Comparison of ENCODE assay signal across 25 cellular contexts in genomic region chr20:21622097-21622496, GRCh38.
DNase-seq lines count a peak whose midpoint lies in the region; ATAC-seq and TF ChIP-seq lines count a peak whose summit lies in the region.
"Had no signal": no experiment of that assay in that cellular context is flagged by ENCODE, and none has a peak within 500 bp of the region (broad histone marks: within the 10 kb centered on the region; RNA-seq: fewer than 3 reads in every experiment).

No MANE protein-coding gene starts in this region.

- H3K79me2 ChIP-seq in GM23338 (replicated peaks; ENCODE audit: insufficient read depth) = no peaks in the 10 kb centered on the region

- peaks cover 8% of the 10 kb centered on the region for H3K9me3 Mint-ChIP-seq in GM23338
- H3K9me3 Mint-ChIP-seq: activated CD4-positive, alpha-beta memory T cell treated with anti-CD3 and anti-CD28 coated beads, Interleukin-2, amount 10 ng/mL, durations not matched to agents 7 days and 5 days; activated T-helper 17 cell treated with anti-CD3 and anti-CD28 coated beads, Interleukin-2, amount 50 U/mL, for 72 hours; CD4-positive, alpha-beta T cell had no signal

- ATAC-seq in GM23338 (no peak), GM18511 (IDR thresholded peaks at IDR 0.05; ENCODE audit: unreplicated experiment) (no peak), HG02884 (IDR thresholded peaks at IDR 0.05; ENCODE audit: unreplicated experiment) (no peak)
- ATAC-seq: activated T-helper 17 cell treated with anti-CD3 and anti-CD28 coated beads, Interleukin-2, amount 50 U/mL, for 72 hours; lower lobe of right lung; natural killer cell treated with Interleukin-12 subunit alpha and Interleukin-12 subunit beta and Interleukin-15 and Interleukin-18, amount 100 ng/mL, for 72 hours had no signal

- H3K4me1 Mint-ChIP-seq in GM23338 = peaks cover 3% of the 10 kb centered on the region
- H3K4me1 Mint-ChIP-seq: activated T-helper 17 cell treated with anti-CD3 and anti-CD28 coated beads, Interleukin-2, amount 50 U/mL, for 72 hours had no signal

- no peak overlapping the region for H3K27ac ChIP-seq in GM23338 (ENCODE audit: low read depth)
- no peak overlapping the region for H3K27ac ChIP-seq in esophagus muscularis mucosa (replicated peaks in 1 of 4)
- H3K27ac ChIP-seq: brain microvascular endothelial cell, lower lobe of right lung, tibial artery had no signal

- intact Hi-C loops in esophagus muscularis mucosa (cut with DNase I) = no loop called here

- TF ChIP-seq CTCF in GM23338 (conservative IDR thresholded peaks at IDR 0.05; ENCODE audit: low read depth in 2 of 2) = no peak
- TF ChIP-seq CTCF in esophagus muscularis mucosa (IDR thresholded peaks at IDR 0.05) = no peak

- H3K4me1 ChIP-seq in GM23338 (ENCODE audit: insufficient read depth) = no peaks in the 10 kb centered on the region
- H3K4me1 ChIP-seq in esophagus muscularis mucosa = no peaks in the 10 kb centered on the region
- H3K4me1 ChIP-seq: lower lobe of right lung, tibial artery had no signal

- no peak overlapping the region for H3K4me3 Mint-ChIP-seq in GM23338
- H3K4me3 Mint-ChIP-seq: activated CD4-positive, alpha-beta memory T cell treated with anti-CD3 and anti-CD28 coated beads, Interleukin-2, amount 10 ng/mL, durations not matched to agents 7 days and 5 days; activated T-helper 17 cell treated with anti-CD3 and anti-CD28 coated beads, Interleukin-2, amount 50 U/mL, for 72 hours; CD4-positive, alpha-beta T cell; natural killer cell treated with Interleukin-12 subunit alpha and Interleukin-12 subunit beta and Interleukin-15 and Interleukin-18, amount 100 ng/mL, for 72 hours had no signal

- no peak for TF ChIP-seq POLR2A in esophagus muscularis mucosa (IDR thresholded peaks at IDR 0.05; ENCODE audit: low read depth)

- no peaks in the 10 kb centered on the region for H4K20me1 ChIP-seq in GM23338 (replicated peaks; ENCODE audit: insufficient read depth)

- no peaks in the 10 kb centered on the region for H3K27me3 Mint-ChIP-seq in GM23338 (ENCODE audit: insufficient read depth, low read depth, poor library complexity)

- H3K27me3 ChIP-seq in GM23338 (ENCODE audit: insufficient read depth) (no peaks in the 10 kb centered on the region), esophagus muscularis mucosa (peaks cover 0 to 34% (median 0%) of the 10 kb centered on the region in 4 donors)
- H3K27me3 ChIP-seq: brain microvascular endothelial cell, tibial artery had no signal

- H3K9me3 ChIP-seq in esophagus muscularis mucosa = no peaks in the 10 kb centered on the region
- H3K9me3 ChIP-seq: lower lobe of right lung, tibial artery had no signal

- peak in 2 of 3 experiments; percentile 47 to 59 for DNase-seq in NCI-H1417 (lab: John Stamatoyannopoulos, UW)
- no peak for DNase-seq in NCI-H1417 treated with DMSO at 0.1 percent for 48 hours (lab: John Stamatoyannopoulos, UW)
- DNase-seq in GM23338 (ENCODE audit: low spot score) = no peak
- peak; percentile 47 to 48 for DNase-seq in NCI-H526 (lab: John Stamatoyannopoulos, UW)
- DNase-seq in esophagus muscularis mucosa (ENCODE audit: extremely low spot score) = peak; percentile 74
- no peak for DNase-seq in kidney tubule cell (ENCODE audit: low spot score)
- DNase-seq: 8988T; activated CD4-positive, alpha-beta memory T cell treated with anti-CD3 and anti-CD28 coated beads, Interleukin-2, amount 10 ng/mL, durations not matched to agents 7 days and 5 days; activated CD8-positive, alpha-beta memory T cell treated with anti-CD3 and anti-CD28 coated beads, Interleukin-2, amount 50 U/mL, for 48 hours; activated naive CD4-positive, alpha-beta T cell treated with anti-CD3 and anti-CD28 coated beads, Interleukin-2, amount 50 U/mL, for 16 hours; amniotic stem cell; brain microvascular endothelial cell; CD4-positive, alpha-beta T cell; H7; lower lobe of right lung; NCI-H187 treated with DMSO at 0.1 percent for 48 hours; NCI-H446 treated with DMSO at 0.1 percent for 48 hours; small intestine; stimulated activated CD4-positive, alpha-beta T cell treated with anti-CD3 and anti-CD28 coated beads, Interleukin-1b, Interleukin-23, amount 100 ng/mL, for 48 hours; T-helper 1 cell; tibial artery had no signal

- H2AFZ ChIP-seq in GM23338 = 0 out of 2 replicates have a peak overlapping the region, but pooled peaks have one; percentile 19

- WGBS in esophagus muscularis mucosa = 45% methylated on average over 2 of the region's 2 CpGs

- H3F3A ChIP-seq in GM23338 (replicated peaks; ENCODE audit: low read depth) = no peaks in the 10 kb centered on the region

- H3K27ac Mint-ChIP-seq in GM23338 = no peak overlapping the region
- H3K27ac Mint-ChIP-seq: activated CD4-positive, alpha-beta memory T cell treated with anti-CD3 and anti-CD28 coated beads, Interleukin-2, amount 10 ng/mL, durations not matched to agents 7 days and 5 days; activated T-helper 17 cell treated with anti-CD3 and anti-CD28 coated beads, Interleukin-2, amount 50 U/mL, for 72 hours; CD4-positive, alpha-beta T cell; natural killer cell treated with Interleukin-12 subunit alpha and Interleukin-12 subunit beta and Interleukin-15 and Interleukin-18, amount 100 ng/mL, for 72 hours had no signal

- TF ChIP-seq EP300 in esophagus muscularis mucosa (IDR thresholded peaks at IDR 0.05) = no peak

- no peak overlapping the region for H3K4me2 ChIP-seq in GM23338

- no peaks in the 10 kb centered on the region for H3K9me2 ChIP-seq in GM23338 (ENCODE audit: insufficient read depth)

- H3K36me3 Mint-ChIP-seq in GM23338 (ENCODE audit: low read depth) = no peaks in the 10 kb centered on the region; the same call in 2 of the 3 replicates
- H3K36me3 Mint-ChIP-seq: natural killer cell treated with Interleukin-12 subunit alpha and Interleukin-12 subunit beta and Interleukin-15 and Interleukin-18, amount 100 ng/mL, for 72 hours had no signal

- H3K4me3 ChIP-seq in GM23338 (no peak overlapping the region), esophagus muscularis mucosa (no peak overlapping the region)
- H3K4me3 ChIP-seq: lower lobe of right lung, tibial artery had no signal

- H3K36me3 ChIP-seq in GM23338 (ENCODE audit: insufficient read depth) (peaks cover 4% of the 10 kb centered on the region; the same call in 1 of the 2 replicates), esophagus muscularis mucosa (no peaks in the 10 kb centered on the region)
- H3K36me3 ChIP-seq: brain microvascular endothelial cell, lower lobe of right lung, tibial artery had no signal

TF ChIP-seq in GM23338, 12 proteins besides CTCF, POLR2A, EP300 and RAD21:
- TF ChIP-seq STAT1 (IDR thresholded peaks at IDR 0.05; ENCODE audit: unreplicated experiment) (no peak), JUNB (IDR thresholded peaks at IDR 0.05; ENCODE audit: unreplicated experiment) (no peak), NANOG (IDR thresholded peaks at IDR 0.05; ENCODE audit: borderline replicate concordance) (no peak), REST (IDR thresholded peaks at IDR 0.05; ENCODE audit: unreplicated experiment) (no peak), EZH2 (IDR thresholded peaks at IDR 0.05; ENCODE audit: low read depth, unreplicated experiment) (no peak), EZH2phosphoT487 (IDR thresholded peaks at IDR 0.05; ENCODE audit: unreplicated experiment) (no peak), ZNF114 (CRISPR knock-in tag; IDR thresholded peaks at IDR 0.05) (no peak), ZNF331 (CRISPR knock-in tag; IDR thresholded peaks at IDR 0.05; ENCODE audit: low read depth) (no peak), CREB1 (CRISPR knock-in tag; IDR thresholded peaks at IDR 0.05; ENCODE audit: low read depth) (no peak), POLR2AphosphoS5 (IDR thresholded peaks at IDR 0.05; ENCODE audit: low read depth) (no peak)

Comparison
In these comparisons a context has a peak if more than half of its experiments do, and no peak if none do; other contexts are left out.
1. DNase-seq: peak in NCI-H1417 (2 of 3), NCI-H526 (2 of 2) and esophagus muscularis mucosa (single experiment); none in NCI-H1417 treated with DMSO at 0.1 percent for 48 hours (single experiment), GM23338 (single experiment) and kidney tubule cell (single experiment).